Comparison of ENCODE assay signal across 8 cellular contexts in genomic region chr17:49191407-49191916, GRCh38. TPM values are rescaled to one million over a fixed set of nuclear protein-coding genes. Genes with fewer than 3 reads are reported as not detected.
DNase-seq lines count a peak whose midpoint lies in the region; ATAC-seq and TF ChIP-seq lines count a peak whose summit lies in the region.

No MANE protein-coding gene starts in this region.

- H3K27me3 ChIP-seq in kidney epithelial cell (ENCODE audit: control insufficient read depth, insufficient read depth, low read length): no peaks in the 10 kb centered on the region
- H3K27me3 ChIP-seq in tibial artery: no peaks in the 10 kb centered on the region

- peak overlapping the region; percentile 96 to 98 for H3K27ac ChIP-seq in tibial artery

- H3K9me3 ChIP-seq in tibial artery: no peaks in the 10 kb centered on the region

- TF ChIP-seq CTCF in kidney epithelial cell (IDR thresholded peaks at IDR 0.05; ENCODE audit: insufficient read depth, low read length, poor library complexity, severe bottlenecking) (no peak), tibial artery (IDR thresholded peaks at IDR 0.05) (no peak), omental fat pad (IDR thresholded peaks at IDR 0.05) (no peak)

- H3K27me3 Mint-ChIP-seq in activated T-helper 2 cell treated with anti-CD3 and anti-CD28 coated beads, Interferon-gamma antibody, Interleukin-2, Interleukin-4, amounts not matched to agents 10 μg/mL and 5 μg/mL and 100 μg/mL, durations not matched to agents 14 hours and 24 hours and 36 hours (ENCODE audit: low read depth): no peaks in the 10 kb centered on the region

- peak overlapping the region; percentile 84 for H3K4me3 Mint-ChIP-seq in activated T-helper 2 cell treated with anti-CD3 and anti-CD28 coated beads, Interferon-gamma antibody, Interleukin-2, Interleukin-4, amounts not matched to agents 10 μg/mL and 5 μg/mL and 100 μg/mL, durations not matched to agents 14 hours and 24 hours and 36 hours (ENCODE audit: low read depth)

- H3K36me3 Mint-ChIP-seq in activated T-helper 2 cell treated with anti-CD3 and anti-CD28 coated beads, Interferon-gamma antibody, Interleukin-2, Interleukin-4, amounts not matched to agents 10 μg/mL and 5 μg/mL and 100 μg/mL, durations not matched to agents 14 hours and 24 hours and 36 hours (ENCODE audit: low read depth): no peaks in the 10 kb centered on the region

- H3K36me3 ChIP-seq in kidney epithelial cell (ENCODE audit: control insufficient read depth, insufficient read depth, low read length) (no peaks in the 10 kb centered on the region), tibial artery (no peaks in the 10 kb centered on the region)

- intact Hi-C loops in activated T-helper 2 cell treated with anti-CD3 and anti-CD28 coated beads, Interferon-gamma antibody, Interleukin-2, Interleukin-4, amounts not matched to agents 10 μg/mL and 5 μg/mL and 100 μg/mL, durations not matched to agents 14 hours and 24 hours and 36 hours (cut with micrococcal nuclease): loop anchor here (5.0 to 10.0 kb wide), 4 partner anchors 151 to 553 kb away; partner anchors contain the start of gene UBE2Z
- intact Hi-C loops in tibial artery (cut with DNase I; ENCODE audit: low total_unique reads): no loop called here

- ATAC-seq in HG03175 (IDR thresholded peaks at IDR 0.05; ENCODE audit: unreplicated experiment) (peak; percentile 9), omental fat pad (ENCODE audit: low FRiP score) (no peak), HG02678 (IDR thresholded peaks at IDR 0.05; ENCODE audit: unreplicated experiment) (no peak)

- H3K4me1 ChIP-seq in tibial artery: peaks cover 0 to 15% (median 7%) of the 10 kb centered on the region in 4 donors

- H3K4me3 ChIP-seq in kidney epithelial cell (ENCODE audit: low read depth, low read length) (peak overlapping the region; percentile 70), tibial artery (peak overlapping the region; percentile 74 to 99)

- peaks cover 34% of the 10 kb centered on the region for H3K4me1 Mint-ChIP-seq in activated T-helper 2 cell treated with anti-CD3 and anti-CD28 coated beads, Interferon-gamma antibody, Interleukin-2, Interleukin-4, amounts not matched to agents 10 μg/mL and 5 μg/mL and 100 μg/mL, durations not matched to agents 14 hours and 24 hours and 36 hours (ENCODE audit: low read depth)

- no peaks in the 10 kb centered on the region for H3K9me3 Mint-ChIP-seq in activated T-helper 2 cell treated with anti-CD3 and anti-CD28 coated beads, Interferon-gamma antibody, Interleukin-2, Interleukin-4, amounts not matched to agents 10 μg/mL and 5 μg/mL and 100 μg/mL, durations not matched to agents 14 hours and 24 hours and 36 hours

- peak overlapping the region; percentile 93 for H3K27ac Mint-ChIP-seq in activated T-helper 2 cell treated with anti-CD3 and anti-CD28 coated beads, Interferon-gamma antibody, Interleukin-2, Interleukin-4, amounts not matched to agents 10 μg/mL and 5 μg/mL and 100 μg/mL, durations not matched to agents 14 hours and 24 hours and 36 hours

- DNase-seq in NCI-H446 treated with DMSO at 0.1 percent for 48 hours (lab: John Stamatoyannopoulos, UW) (peak; percentile 40), NCI-H446 (lab: John Stamatoyannopoulos, UW) (no peak), kidney epithelial cell (ENCODE audit: low read depth) (no peak), tibial artery (no peak), omental fat pad (ENCODE audit: low spot score) (no peak)
- DNase-seq in activated T-helper 2 cell treated with anti-CD3 and anti-CD28 coated beads, Interferon-gamma antibody, Interleukin-2, Interleukin-4, amounts not matched to agents 10 μg/mL and 5 μg/mL and 100 μg/mL, durations not matched to agents 14 hours and 24 hours and 36 hours (ENCODE audit: low spot score): no peak

RNA-seq across cellular contexts. Expression of gene GNGT2, which starts 18.9 kb away (rescaled TPM):
- 16.8 and 17.1 TPM in 2 replicates for total RNA-seq in activated T-helper 2 cell treated with anti-CD3 and anti-CD28 coated beads, Interferon-gamma antibody, Interleukin-2, Interleukin-4, amounts not matched to agents 10 μg/mL and 5 μg/mL and 100 μg/mL, durations not matched to agents 14 hours and 24 hours and 36 hours
- total RNA-seq in kidney epithelial cell: 0.58 TPM in 1 of 2 replicates, not detected in the other
- total RNA-seq in omental fat pad: 1 to 10 TPM in 3 of 4 donors, under 1 TPM in 1; 0.74 to 5.2 (median 2.9) TPM

RNA-seq across cellular contexts. Expression of gene ABI3, which starts 19.0 kb away (rescaled TPM):
- 28.5 and 30.0 TPM in 2 replicates for total RNA-seq in activated T-helper 2 cell treated with anti-CD3 and anti-CD28 coated beads, Interferon-gamma antibody, Interleukin-2, Interleukin-4, amounts not matched to agents 10 μg/mL and 5 μg/mL and 100 μg/mL, durations not matched to agents 14 hours and 24 hours and 36 hours
- total RNA-seq in kidney epithelial cell: 0.41 and 0.42 TPM in 2 replicates
- 1 to 10 TPM; 3.6 to 7.4 (median 5.4) TPM for total RNA-seq in omental fat pad

RNA-seq across cellular contexts. Expression of gene PHOSPHO1, which starts 39.1 kb away (rescaled TPM):
- not detected in 2 replicates for total RNA-seq in activated T-helper 2 cell treated with anti-CD3 and anti-CD28 coated beads, Interferon-gamma antibody, Interleukin-2, Interleukin-4, amounts not matched to agents 10 μg/mL and 5 μg/mL and 100 μg/mL, durations not matched to agents 14 hours and 24 hours and 36 hours
- total RNA-seq in kidney epithelial cell: not detected in 2 replicates
- 10 to 100 TPM in 1 of 4 donors, under 1 TPM in 2, not detected in 1; 0.60 to 11.2 (median 0.94) TPM for total RNA-seq in omental fat pad

RNA-seq across cellular contexts. Expression of gene B4GALNT2, which starts 58.9 kb away (rescaled TPM):
- total RNA-seq in activated T-helper 2 cell treated with anti-CD3 and anti-CD28 coated beads, Interferon-gamma antibody, Interleukin-2, Interleukin-4, amounts not matched to agents 10 μg/mL and 5 μg/mL and 100 μg/mL, durations not matched to agents 14 hours and 24 hours and 36 hours: 0.02 TPM in 1 of 2 replicates, not detected in the other
- total RNA-seq in kidney epithelial cell (0.34 and 0.50 TPM in 2 replicates), omental fat pad (not detected)
